2 cellular contexts compared by ENCODE assay signal in the genomic region with DNA sequence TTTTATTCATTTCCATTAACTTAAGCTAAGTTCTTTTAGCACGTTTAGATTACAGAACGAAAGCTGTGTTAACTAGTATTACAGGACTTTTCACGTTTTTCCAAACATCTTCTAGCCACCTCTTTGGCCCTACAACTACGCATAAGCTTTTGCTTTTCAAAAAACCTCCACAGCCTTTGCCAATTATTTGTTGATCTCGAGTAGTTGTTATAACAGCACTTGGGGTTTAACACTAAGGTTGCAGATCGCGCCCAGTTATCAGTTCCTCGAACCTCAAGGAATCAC.
TF ChIP-seq lines count a peak whose summit lies in the region.

No MANE protein-coding gene starts in this region.

TF ChIP-seq in SK-N-SH, 30 proteins besides CTCF, POLR2A, EP300 and RAD21 (continued from another document):
- TF ChIP-seq, protein P1, sequence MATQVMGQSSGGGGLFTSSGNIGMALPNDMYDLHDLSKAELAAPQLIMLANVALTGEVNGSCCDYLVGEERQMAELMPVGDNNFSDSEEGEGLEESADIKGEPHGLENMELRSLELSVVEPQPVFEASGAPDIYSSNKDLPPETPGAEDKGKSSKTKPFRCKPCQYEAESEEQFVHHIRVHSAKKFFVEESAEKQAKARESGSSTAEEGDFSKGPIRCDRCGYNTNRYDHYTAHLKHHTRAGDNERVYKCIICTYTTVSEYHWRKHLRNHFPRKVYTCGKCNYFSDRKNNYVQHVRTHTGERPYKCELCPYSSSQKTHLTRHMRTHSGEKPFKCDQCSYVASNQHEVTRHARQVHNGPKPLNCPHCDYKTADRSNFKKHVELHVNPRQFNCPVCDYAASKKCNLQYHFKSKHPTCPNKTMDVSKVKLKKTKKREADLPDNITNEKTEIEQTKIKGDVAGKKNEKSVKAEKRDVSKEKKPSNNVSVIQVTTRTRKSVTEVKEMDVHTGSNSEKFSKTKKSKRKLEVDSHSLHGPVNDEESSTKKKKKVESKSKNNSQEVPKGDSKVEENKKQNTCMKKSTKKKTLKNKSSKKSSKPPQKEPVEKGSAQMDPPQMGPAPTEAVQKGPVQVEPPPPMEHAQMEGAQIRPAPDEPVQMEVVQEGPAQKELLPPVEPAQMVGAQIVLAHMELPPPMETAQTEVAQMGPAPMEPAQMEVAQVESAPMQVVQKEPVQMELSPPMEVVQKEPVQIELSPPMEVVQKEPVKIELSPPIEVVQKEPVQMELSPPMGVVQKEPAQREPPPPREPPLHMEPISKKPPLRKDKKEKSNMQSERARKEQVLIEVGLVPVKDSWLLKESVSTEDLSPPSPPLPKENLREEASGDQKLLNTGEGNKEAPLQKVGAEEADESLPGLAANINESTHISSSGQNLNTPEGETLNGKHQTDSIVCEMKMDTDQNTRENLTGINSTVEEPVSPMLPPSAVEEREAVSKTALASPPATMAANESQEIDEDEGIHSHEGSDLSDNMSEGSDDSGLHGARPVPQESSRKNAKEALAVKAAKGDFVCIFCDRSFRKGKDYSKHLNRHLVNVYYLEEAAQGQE (IDR thresholded peaks at IDR 0.05; ENCODE audit: low read depth, low read length) = no peak

TF ChIP-seq in SK-N-SH treated with all-trans-retinoic acid at 6 μM for 48 hours, 23 proteins besides CTCF, POLR2A, EP300 and RAD21 (continued from another document):
- TF ChIP-seq, protein P2, sequence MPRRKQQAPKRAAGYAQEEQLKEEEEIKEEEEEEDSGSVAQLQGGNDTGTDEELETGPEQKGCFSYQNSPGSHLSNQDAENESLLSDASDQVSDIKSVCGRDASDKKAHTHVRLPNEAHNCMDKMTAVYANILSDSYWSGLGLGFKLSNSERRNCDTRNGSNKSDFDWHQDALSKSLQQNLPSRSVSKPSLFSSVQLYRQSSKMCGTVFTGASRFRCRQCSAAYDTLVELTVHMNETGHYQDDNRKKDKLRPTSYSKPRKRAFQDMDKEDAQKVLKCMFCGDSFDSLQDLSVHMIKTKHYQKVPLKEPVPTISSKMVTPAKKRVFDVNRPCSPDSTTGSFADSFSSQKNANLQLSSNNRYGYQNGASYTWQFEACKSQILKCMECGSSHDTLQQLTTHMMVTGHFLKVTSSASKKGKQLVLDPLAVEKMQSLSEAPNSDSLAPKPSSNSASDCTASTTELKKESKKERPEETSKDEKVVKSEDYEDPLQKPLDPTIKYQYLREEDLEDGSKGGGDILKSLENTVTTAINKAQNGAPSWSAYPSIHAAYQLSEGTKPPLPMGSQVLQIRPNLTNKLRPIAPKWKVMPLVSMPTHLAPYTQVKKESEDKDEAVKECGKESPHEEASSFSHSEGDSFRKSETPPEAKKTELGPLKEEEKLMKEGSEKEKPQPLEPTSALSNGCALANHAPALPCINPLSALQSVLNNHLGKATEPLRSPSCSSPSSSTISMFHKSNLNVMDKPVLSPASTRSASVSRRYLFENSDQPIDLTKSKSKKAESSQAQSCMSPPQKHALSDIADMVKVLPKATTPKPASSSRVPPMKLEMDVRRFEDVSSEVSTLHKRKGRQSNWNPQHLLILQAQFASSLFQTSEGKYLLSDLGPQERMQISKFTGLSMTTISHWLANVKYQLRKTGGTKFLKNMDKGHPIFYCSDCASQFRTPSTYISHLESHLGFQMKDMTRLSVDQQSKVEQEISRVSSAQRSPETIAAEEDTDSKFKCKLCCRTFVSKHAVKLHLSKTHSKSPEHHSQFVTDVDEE (CRISPR knock-in tag; IDR thresholded peaks at IDR 0.05) = no peak
- no peak for TF ChIP-seq SNAI2 (CRISPR knock-in tag; IDR thresholded peaks at IDR 0.05)
